3 cellular contexts compared by ENCODE assay signal in the genomic region with DNA sequence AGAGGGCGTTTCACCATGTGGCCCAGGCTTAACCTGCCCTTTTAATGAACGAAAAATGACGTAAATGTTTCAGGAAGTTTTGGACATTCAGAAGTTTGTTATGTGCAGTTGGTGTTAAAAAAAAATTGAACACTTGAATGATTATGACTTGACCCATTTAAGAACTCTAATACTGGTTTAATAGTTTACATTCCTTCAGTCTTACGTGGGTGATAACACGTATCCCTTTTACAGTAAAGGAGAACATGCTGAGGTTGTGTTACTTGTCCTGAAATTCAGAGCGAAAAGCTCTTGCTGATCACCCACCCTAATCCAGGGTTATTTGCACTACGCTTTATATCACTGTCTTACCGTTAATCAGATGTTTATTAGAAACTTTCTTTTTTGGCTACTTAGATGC.
TF ChIP-seq lines count a peak whose summit lies in the region.

No MANE protein-coding gene starts in this region.

TF ChIP-seq in SK-N-SH, 30 proteins besides CTCF, POLR2A, EP300 and RAD21:
- TF ChIP-seq, protein P1, sequence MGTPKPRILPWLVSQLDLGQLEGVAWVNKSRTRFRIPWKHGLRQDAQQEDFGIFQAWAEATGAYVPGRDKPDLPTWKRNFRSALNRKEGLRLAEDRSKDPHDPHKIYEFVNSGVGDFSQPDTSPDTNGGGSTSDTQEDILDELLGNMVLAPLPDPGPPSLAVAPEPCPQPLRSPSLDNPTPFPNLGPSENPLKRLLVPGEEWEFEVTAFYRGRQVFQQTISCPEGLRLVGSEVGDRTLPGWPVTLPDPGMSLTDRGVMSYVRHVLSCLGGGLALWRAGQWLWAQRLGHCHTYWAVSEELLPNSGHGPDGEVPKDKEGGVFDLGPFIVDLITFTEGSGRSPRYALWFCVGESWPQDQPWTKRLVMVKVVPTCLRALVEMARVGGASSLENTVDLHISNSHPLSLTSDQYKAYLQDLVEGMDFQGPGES (IDR thresholded peaks at IDR 0.05; ENCODE audit: low read depth, low read length), result no peak
- TF ChIP-seq, protein P2, sequence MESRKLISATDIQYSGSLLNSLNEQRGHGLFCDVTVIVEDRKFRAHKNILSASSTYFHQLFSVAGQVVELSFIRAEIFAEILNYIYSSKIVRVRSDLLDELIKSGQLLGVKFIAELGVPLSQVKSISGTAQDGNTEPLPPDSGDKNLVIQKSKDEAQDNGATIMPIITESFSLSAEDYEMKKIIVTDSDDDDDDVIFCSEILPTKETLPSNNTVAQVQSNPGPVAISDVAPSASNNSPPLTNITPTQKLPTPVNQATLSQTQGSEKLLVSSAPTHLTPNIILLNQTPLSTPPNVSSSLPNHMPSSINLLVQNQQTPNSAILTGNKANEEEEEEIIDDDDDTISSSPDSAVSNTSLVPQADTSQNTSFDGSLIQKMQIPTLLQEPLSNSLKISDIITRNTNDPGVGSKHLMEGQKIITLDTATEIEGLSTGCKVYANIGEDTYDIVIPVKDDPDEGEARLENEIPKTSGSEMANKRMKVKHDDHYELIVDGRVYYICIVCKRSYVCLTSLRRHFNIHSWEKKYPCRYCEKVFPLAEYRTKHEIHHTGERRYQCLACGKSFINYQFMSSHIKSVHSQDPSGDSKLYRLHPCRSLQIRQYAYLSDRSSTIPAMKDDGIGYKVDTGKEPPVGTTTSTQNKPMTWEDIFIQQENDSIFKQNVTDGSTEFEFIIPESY (IDR thresholded peaks at IDR 0.05; ENCODE audit: borderline replicate concordance, low read depth), result no peak
- no peak for TF ChIP-seq JUND (IDR thresholded peaks at IDR 0.05)
- TF ChIP-seq POLR2AphosphoS5 (IDR thresholded peaks at IDR 0.05; ENCODE audit: low read depth, low read length), result no peak

TF ChIP-seq in SK-N-SH treated with all-trans-retinoic acid at 6 μM for 48 hours, 23 proteins besides CTCF, POLR2A, EP300 and RAD21 (continued from another document):
- no peak for TF ChIP-seq PPARA (CRISPR knock-in tag; IDR thresholded peaks at IDR 0.05; ENCODE audit: borderline replicate concordance)

TF ChIP-seq in HCT116, 20 proteins besides CTCF, POLR2A, EP300 and RAD21:
- TF ChIP-seq, protein P3, sequence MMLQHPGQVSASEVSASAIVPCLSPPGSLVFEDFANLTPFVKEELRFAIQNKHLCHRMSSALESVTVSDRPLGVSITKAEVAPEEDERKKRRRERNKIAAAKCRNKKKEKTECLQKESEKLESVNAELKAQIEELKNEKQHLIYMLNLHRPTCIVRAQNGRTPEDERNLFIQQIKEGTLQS (IDR thresholded peaks at IDR 0.05), result no peak
- TF ChIP-seq ZNF274 (IDR thresholded peaks at IDR 0.05; ENCODE audit: low read depth, low read length) (no peak), EZH2phosphoT487 (IDR thresholded peaks at IDR 0.05; ENCODE audit: borderline replicate concordance) (no peak), FOSL1 (IDR thresholded peaks at IDR 0.05; ENCODE audit: low read depth) (no peak), YY1 (IDR thresholded peaks at IDR 0.05; ENCODE audit: extremely low read depth, insufficient replicate concordance, low read depth, low read length) (no peak), SIN3A (IDR thresholded peaks at IDR 0.05; ENCODE audit: low read depth) (no peak), EGR1 (IDR thresholded peaks at IDR 0.05; ENCODE audit: low read depth) (no peak), JUND (IDR thresholded peaks at IDR 0.05) (no peak), EZH2 (IDR thresholded peaks at IDR 0.05) (no peak)
- TF ChIP-seq, protein P4, sequence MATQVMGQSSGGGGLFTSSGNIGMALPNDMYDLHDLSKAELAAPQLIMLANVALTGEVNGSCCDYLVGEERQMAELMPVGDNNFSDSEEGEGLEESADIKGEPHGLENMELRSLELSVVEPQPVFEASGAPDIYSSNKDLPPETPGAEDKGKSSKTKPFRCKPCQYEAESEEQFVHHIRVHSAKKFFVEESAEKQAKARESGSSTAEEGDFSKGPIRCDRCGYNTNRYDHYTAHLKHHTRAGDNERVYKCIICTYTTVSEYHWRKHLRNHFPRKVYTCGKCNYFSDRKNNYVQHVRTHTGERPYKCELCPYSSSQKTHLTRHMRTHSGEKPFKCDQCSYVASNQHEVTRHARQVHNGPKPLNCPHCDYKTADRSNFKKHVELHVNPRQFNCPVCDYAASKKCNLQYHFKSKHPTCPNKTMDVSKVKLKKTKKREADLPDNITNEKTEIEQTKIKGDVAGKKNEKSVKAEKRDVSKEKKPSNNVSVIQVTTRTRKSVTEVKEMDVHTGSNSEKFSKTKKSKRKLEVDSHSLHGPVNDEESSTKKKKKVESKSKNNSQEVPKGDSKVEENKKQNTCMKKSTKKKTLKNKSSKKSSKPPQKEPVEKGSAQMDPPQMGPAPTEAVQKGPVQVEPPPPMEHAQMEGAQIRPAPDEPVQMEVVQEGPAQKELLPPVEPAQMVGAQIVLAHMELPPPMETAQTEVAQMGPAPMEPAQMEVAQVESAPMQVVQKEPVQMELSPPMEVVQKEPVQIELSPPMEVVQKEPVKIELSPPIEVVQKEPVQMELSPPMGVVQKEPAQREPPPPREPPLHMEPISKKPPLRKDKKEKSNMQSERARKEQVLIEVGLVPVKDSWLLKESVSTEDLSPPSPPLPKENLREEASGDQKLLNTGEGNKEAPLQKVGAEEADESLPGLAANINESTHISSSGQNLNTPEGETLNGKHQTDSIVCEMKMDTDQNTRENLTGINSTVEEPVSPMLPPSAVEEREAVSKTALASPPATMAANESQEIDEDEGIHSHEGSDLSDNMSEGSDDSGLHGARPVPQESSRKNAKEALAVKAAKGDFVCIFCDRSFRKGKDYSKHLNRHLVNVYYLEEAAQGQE (IDR thresholded peaks at IDR 0.05; ENCODE audit: low read depth), result no peak
- TF ChIP-seq, protein P2 (IDR thresholded peaks at IDR 0.05; ENCODE audit: extremely low read depth, insufficient replicate concordance, low read length), result no peak
